18 cellular contexts compared by ENCODE assay signal in the genomic region with DNA sequence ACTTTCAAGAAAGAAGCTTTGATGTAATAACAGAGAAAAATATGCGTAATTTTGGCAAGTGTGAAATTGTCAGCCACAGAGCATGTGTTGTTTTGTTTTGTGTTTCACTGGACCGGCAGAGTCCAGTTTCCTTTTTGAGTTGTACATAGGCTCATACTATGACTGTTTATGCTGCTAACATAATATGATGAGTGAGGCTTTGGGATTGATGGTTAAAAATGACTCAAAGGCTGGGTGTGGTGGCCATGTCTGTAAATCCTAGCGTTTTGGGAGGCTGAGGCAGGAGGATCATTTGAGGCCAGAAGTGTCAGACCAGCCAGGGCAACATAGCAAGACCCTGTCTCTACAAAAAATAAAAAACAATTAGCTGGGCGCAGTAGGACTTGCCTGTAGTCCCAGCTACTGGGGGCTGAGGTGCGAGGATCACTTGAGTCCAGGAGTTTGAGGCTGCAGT.
DNase-seq lines count a peak whose midpoint lies in the region; ATAC-seq and TF ChIP-seq lines count a peak whose summit lies in the region.
"Had no signal": no experiment of that assay in that cellular context is flagged by ENCODE, and none has a peak within 500 bp of the region (broad histone marks: within the 10 kb centered on the region; RNA-seq: fewer than 3 reads in every experiment).

No MANE protein-coding gene starts in this region.

- peak; percentile 46 to 68 for ATAC-seq in activated T-cell treated with anti-CD3 and anti-CD28 coated beads, Interleukin-2, amount 50 U/mL, for 72 hours (replicated peaks in 1 of 2)
- no peak for ATAC-seq in GM21528 (IDR thresholded peaks at IDR 0.05; ENCODE audit: low FRiP score, unreplicated experiment)
- ATAC-seq in HG02981 (IDR thresholded peaks at IDR 0.05; ENCODE audit: unreplicated experiment) = no peak
- ATAC-seq: Panc1 had no signal

- H3K27me3 Mint-ChIP-seq in activated T-cell treated with anti-CD3 and anti-CD28 coated beads, Interleukin-2, amount 50 U/mL, for 72 hours (ENCODE audit: low read depth) = no peaks in the 10 kb centered on the region
- no peaks in the 10 kb centered on the region for H3K27me3 Mint-ChIP-seq in T-helper 1 cell treated with Interleukin-12 subunit alpha and Interleukin-12 subunit beta and Interleukin-4 antibody, amounts not matched to agents 30 μg/mL and 1 μg/mL, for 36 hours (ENCODE audit: low read depth)
- H3K27me3 Mint-ChIP-seq in stimulated activated naive CD8-positive, alpha-beta T cell treated with anti-CD3 and anti-CD28 coated beads, Interleukin-15, Interleukin-2, amounts not matched to agents 100 ng/mL and 50 ng/mL, for 24 hours = no peaks in the 10 kb centered on the region
- H3K27me3 Mint-ChIP-seq: activated CD4-positive, alpha-beta T cell treated with anti-CD3 and anti-CD28 coated beads, Interleukin-2, amount 10 ng/mL, durations not matched to agents 7 days and 5 days had no signal

- peaks cover 34% of the 10 kb centered on the region for H3K4me1 Mint-ChIP-seq in activated T-cell treated with anti-CD3 and anti-CD28 coated beads, Interleukin-2, amount 50 U/mL, for 72 hours (ENCODE audit: low read depth)
- peaks cover 31% of the 10 kb centered on the region for H3K4me1 Mint-ChIP-seq in T-helper 1 cell treated with Interleukin-12 subunit alpha and Interleukin-12 subunit beta and Interleukin-4 antibody, amounts not matched to agents 30 μg/mL and 1 μg/mL, for 36 hours (ENCODE audit: low read depth)
- peaks cover 59% of the 10 kb centered on the region for H3K4me1 Mint-ChIP-seq in stimulated activated naive CD8-positive, alpha-beta T cell treated with anti-CD3 and anti-CD28 coated beads, Interleukin-15, Interleukin-2, amounts not matched to agents 100 ng/mL and 50 ng/mL, for 24 hours (ENCODE audit: low read depth)

- 86 to 91% (median 88%) methylated on average over 5 of the region's 5 CpGs for WGBS in stomach, 5 donors

- no peaks in the 10 kb centered on the region for H3K36me3 ChIP-seq in stomach
- H3K36me3 ChIP-seq: upper lobe of left lung had no signal

- no peaks in the 10 kb centered on the region for H3K27me3 ChIP-seq in stomach
- H3K27me3 ChIP-seq: upper lobe of left lung had no signal

- H3K4me1 ChIP-seq in stomach = peaks cover 0 to 29% (median 9%) of the 10 kb centered on the region in 4 donors
- H3K4me1 ChIP-seq: parathyroid adenoma had no signal

- no peaks in the 10 kb centered on the region for H3K9me3 ChIP-seq in stomach
- H3K9me3 ChIP-seq: upper lobe of left lung had no signal

- no peak for TF ChIP-seq EP300 in stomach (IDR thresholded peaks at IDR 0.05)

- H3K36me3 Mint-ChIP-seq in activated T-cell treated with anti-CD3 and anti-CD28 coated beads, Interleukin-2, amount 50 U/mL, for 72 hours (ENCODE audit: insufficient read depth in 2 of 2) = peaks cover 0 to 1% of the 10 kb centered on the region in 2 donors
- H3K36me3 Mint-ChIP-seq in T-helper 1 cell treated with Interleukin-12 subunit alpha and Interleukin-12 subunit beta and Interleukin-4 antibody, amounts not matched to agents 30 μg/mL and 1 μg/mL, for 36 hours (ENCODE audit: low read depth) = peaks cover 5% of the 10 kb centered on the region
- H3K36me3 Mint-ChIP-seq in stimulated activated naive CD8-positive, alpha-beta T cell treated with anti-CD3 and anti-CD28 coated beads, Interleukin-15, Interleukin-2, amounts not matched to agents 100 ng/mL and 50 ng/mL, for 24 hours (ENCODE audit: low read depth) = peaks cover 11% of the 10 kb centered on the region

- H3K27ac ChIP-seq in stomach = no peak overlapping the region
- H3K27ac ChIP-seq: parathyroid adenoma, upper lobe of left lung had no signal

- H3K27ac Mint-ChIP-seq in activated T-cell treated with anti-CD3 and anti-CD28 coated beads, Interleukin-2, amount 50 U/mL, for 72 hours = peak overlapping the region; percentile 26
- H3K27ac Mint-ChIP-seq in T-helper 1 cell treated with Interleukin-12 subunit alpha and Interleukin-12 subunit beta and Interleukin-4 antibody, amounts not matched to agents 30 μg/mL and 1 μg/mL, for 36 hours = peak overlapping the region; percentile 46
- H3K27ac Mint-ChIP-seq in stimulated activated naive CD8-positive, alpha-beta T cell treated with anti-CD3 and anti-CD28 coated beads, Interleukin-15, Interleukin-2, amounts not matched to agents 100 ng/mL and 50 ng/mL, for 24 hours = peak overlapping the region; percentile 29
- H3K27ac Mint-ChIP-seq: activated CD4-positive, alpha-beta T cell treated with anti-CD3 and anti-CD28 coated beads, Interleukin-2, amount 10 ng/mL, durations not matched to agents 7 days and 5 days had no signal

- peak; percentile 21 to 37 for DNase-seq in activated T-cell treated with anti-CD3 and anti-CD28 coated beads, Interleukin-2, amount 50 U/mL, for 72 hours
- no peak for DNase-seq in activated T-cell treated with anti-CD3 and anti-CD28 coated beads for 4 hours
- peak; percentile 54 for DNase-seq in fibroblast of the aortic adventitia (ENCODE audit: low read depth)
- no peak for DNase-seq in stomach
- DNase-seq: activated CD4-positive, alpha-beta T cell treated with anti-CD3 and anti-CD28 coated beads, Interleukin-2, amount 10 ng/mL, durations not matched to agents 7 days and 5 days; activated naive CD4-positive, alpha-beta T cell treated with anti-CD3 and anti-CD28 coated beads, Interleukin-2, amount 50 U/mL, for 16 hours; DMS153; mesendoderm; NCI-H1417; NCI-H526 treated with DMSO at 0.1 percent for 48 hours; stimulated activated CD4-positive, alpha-beta T cell treated with anti-CD3 and anti-CD28 coated beads, Interleukin-12 subunit alpha, Interleukin-12 subunit beta, amount 100 ng/mL, for 4 hours; upper lobe of left lung had no signal

- H3K4me3 Mint-ChIP-seq in activated T-cell treated with anti-CD3 and anti-CD28 coated beads, Interleukin-2, amount 50 U/mL, for 72 hours = no peak overlapping the region
- H3K4me3 Mint-ChIP-seq in T-helper 1 cell treated with Interleukin-12 subunit alpha and Interleukin-12 subunit beta and Interleukin-4 antibody, amounts not matched to agents 30 μg/mL and 1 μg/mL, for 36 hours = no peak overlapping the region
- no peak overlapping the region for H3K4me3 Mint-ChIP-seq in stimulated activated naive CD8-positive, alpha-beta T cell treated with anti-CD3 and anti-CD28 coated beads, Interleukin-15, Interleukin-2, amounts not matched to agents 100 ng/mL and 50 ng/mL, for 24 hours
- H3K4me3 Mint-ChIP-seq: activated CD4-positive, alpha-beta T cell treated with anti-CD3 and anti-CD28 coated beads, Interleukin-2, amount 10 ng/mL, durations not matched to agents 7 days and 5 days had no signal

- intact Hi-C loops in stomach (cut with DNase I; ENCODE audit: low total_unique reads) = no loop called here

- TF ChIP-seq CTCF in fibroblast of the aortic adventitia (IDR thresholded peaks at IDR 0.05; ENCODE audit: insufficient read depth, low read length) = no peak
- TF ChIP-seq CTCF in stomach (IDR thresholded peaks at IDR 0.05) = no peak

- no peak overlapping the region for H3K4me3 ChIP-seq in fibroblast of the aortic adventitia (ENCODE audit: low read depth, low read length)
- no peak overlapping the region for H3K4me3 ChIP-seq in stomach
- H3K4me3 ChIP-seq: upper lobe of left lung had no signal

- no peak for TF ChIP-seq POLR2A in stomach (IDR thresholded peaks at IDR 0.05)

- peaks cover 0 to 1% of the 10 kb centered on the region in 2 donors for H3K9me3 Mint-ChIP-seq in activated T-cell treated with anti-CD3 and anti-CD28 coated beads, Interleukin-2, amount 50 U/mL, for 72 hours
- H3K9me3 Mint-ChIP-seq in T-helper 1 cell treated with Interleukin-12 subunit alpha and Interleukin-12 subunit beta and Interleukin-4 antibody, amounts not matched to agents 30 μg/mL and 1 μg/mL, for 36 hours = no peaks in the 10 kb centered on the region
- H3K9me3 Mint-ChIP-seq in stimulated activated naive CD8-positive, alpha-beta T cell treated with anti-CD3 and anti-CD28 coated beads, Interleukin-15, Interleukin-2, amounts not matched to agents 100 ng/mL and 50 ng/mL, for 24 hours = no peaks in the 10 kb centered on the region
- H3K9me3 Mint-ChIP-seq: activated CD4-positive, alpha-beta T cell treated with anti-CD3 and anti-CD28 coated beads, Interleukin-2, amount 10 ng/mL, durations not matched to agents 7 days and 5 days had no signal

Comparison
In these comparisons a context has a peak if more than half of its experiments do, and no peak if none do; other contexts are left out.
1. DNase-seq: peak in activated T-cell treated with anti-CD3 and anti-CD28 coated beads, Interleukin-2, amount 50 U/mL, for 72 hours (2 of 2) and fibroblast of the aortic adventitia (single experiment); none in activated T-cell treated with anti-CD3 and anti-CD28 coated beads for 4 hours (single experiment) and stomach (single experiment).
2. ATAC-seq: peak in activated T-cell treated with anti-CD3 and anti-CD28 coated beads, Interleukin-2, amount 50 U/mL, for 72 hours (2 of 2); none in GM21528 (single experiment) and HG02981 (single experiment).
3. Peak in every context shown above with its lines, with median percentiles within 50 percentile points of each other: H3K27ac Mint-ChIP-seq.